In the genomic region with DNA sequence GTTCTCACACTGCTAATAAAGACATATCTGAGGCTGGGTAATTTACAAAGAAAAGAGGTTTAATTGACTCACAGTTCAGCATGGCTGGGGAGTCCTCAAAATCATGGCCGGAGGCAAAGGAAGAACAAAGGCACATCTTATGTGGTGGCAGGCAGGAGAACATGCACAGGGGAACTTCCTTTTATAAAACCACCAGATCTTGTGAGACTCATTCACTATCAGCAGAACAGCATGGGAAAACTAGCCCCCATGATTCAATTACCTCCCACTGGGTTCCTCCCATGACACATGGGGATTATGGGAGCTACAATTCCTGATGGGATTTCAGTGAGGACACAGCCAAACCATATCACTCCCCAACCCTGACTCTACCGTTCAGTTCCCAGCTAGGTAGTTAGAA, we compare ENCODE assay signal across 21 cellular contexts.
"Had no signal": no experiment of that assay in that cellular context is flagged by ENCODE, and none has a peak within 500 bp of the region (broad histone marks: within the 10 kb centered on the region; RNA-seq: fewer than 3 reads in every experiment).

No MANE protein-coding gene starts in this region.

- H3K27ac Mint-ChIP-seq: natural killer cell; stimulated activated naive CD8-positive, alpha-beta T cell treated with anti-CD3 and anti-CD28 coated beads, Interleukin-15, amount 100 ng/mL, for 72 hours had no signal

- H3K4me3 Mint-ChIP-seq: natural killer cell; stimulated activated naive CD8-positive, alpha-beta T cell treated with anti-CD3 and anti-CD28 coated beads, Interleukin-15, amount 100 ng/mL, for 72 hours had no signal

- H3K9me3 ChIP-seq: right lobe of liver, suprapubic skin, transverse colon, uterus had no signal

- DNase-seq: activated CD4-positive, alpha-beta T cell treated with anti-CD3 and anti-CD28 coated beads for 1 hour; activated CD8-positive, alpha-beta memory T cell treated with anti-CD3 and anti-CD28 coated beads for 24 hours; activated CD8-positive, alpha-beta memory T cell treated with anti-CD3 and anti-CD28 coated beads, Interleukin-2, amount 50 U/mL, for 48 hours; activated effector memory CD4-positive, alpha-beta T cell treated with anti-CD3 and anti-CD28 coated beads, Interleukin-2, amount 50 U/mL, for 16 hours; activated naive CD4-positive, alpha-beta T cell treated with anti-CD3 and anti-CD28 coated beads, Interleukin-2, amount 50 U/mL, for 16 hours; activated T-cell treated with anti-CD3 and anti-CD28 coated beads, Interleukin-2, amount 50 U/mL, for 48 hours; cerebellar nuclear complex; cortex of kidney; mesenchymal stem cell; natural killer cell; right lobe of liver; small intestine; stimulated activated CD4-positive, alpha-beta T cell treated with anti-CD3 and anti-CD28 coated beads, Interleukin-4, amount 100 ng/mL, for 1 hour; stimulated activated naive CD8-positive, alpha-beta T cell treated with anti-CD3 and anti-CD28 coated beads, Interleukin-15, amount 100 ng/mL, for 72 hours; T-helper 9 cell; transverse colon; uterus had no signal

- H3K36me3 Mint-ChIP-seq: natural killer cell had no signal

- FAIRE-seq: bronchial epithelial cell, small intestine had no signal

- H3K4me1 ChIP-seq: parathyroid adenoma, right lobe of liver, suprapubic skin, transverse colon, uterus had no signal

- H3K27ac ChIP-seq: parathyroid adenoma, right lobe of liver, suprapubic skin, transverse colon, uterus, VCaP had no signal

- ATAC-seq: natural killer cell; right lobe of liver; stimulated activated naive CD8-positive, alpha-beta T cell treated with anti-CD3 and anti-CD28 coated beads, Interleukin-15, amount 100 ng/mL, for 72 hours had no signal

- H3K27me3 ChIP-seq: right lobe of liver, suprapubic skin, transverse colon, uterus had no signal

- H3K36me3 ChIP-seq: right lobe of liver, suprapubic skin, transverse colon, uterus had no signal

- H3K4me3 ChIP-seq: right lobe of liver, suprapubic skin, transverse colon, uterus had no signal

- H3K27me3 Mint-ChIP-seq: stimulated activated naive CD8-positive, alpha-beta T cell treated with anti-CD3 and anti-CD28 coated beads, Interleukin-15, amount 100 ng/mL, for 72 hours had no signal

- H3K9me3 Mint-ChIP-seq: natural killer cell; stimulated activated naive CD8-positive, alpha-beta T cell treated with anti-CD3 and anti-CD28 coated beads, Interleukin-15, amount 100 ng/mL, for 72 hours had no signal

- H3K4me1 Mint-ChIP-seq: natural killer cell; stimulated activated naive CD8-positive, alpha-beta T cell treated with anti-CD3 and anti-CD28 coated beads, Interleukin-15, amount 100 ng/mL, for 72 hours had no signal
